9 cellular contexts compared by ENCODE assay signal in the genomic region with DNA sequence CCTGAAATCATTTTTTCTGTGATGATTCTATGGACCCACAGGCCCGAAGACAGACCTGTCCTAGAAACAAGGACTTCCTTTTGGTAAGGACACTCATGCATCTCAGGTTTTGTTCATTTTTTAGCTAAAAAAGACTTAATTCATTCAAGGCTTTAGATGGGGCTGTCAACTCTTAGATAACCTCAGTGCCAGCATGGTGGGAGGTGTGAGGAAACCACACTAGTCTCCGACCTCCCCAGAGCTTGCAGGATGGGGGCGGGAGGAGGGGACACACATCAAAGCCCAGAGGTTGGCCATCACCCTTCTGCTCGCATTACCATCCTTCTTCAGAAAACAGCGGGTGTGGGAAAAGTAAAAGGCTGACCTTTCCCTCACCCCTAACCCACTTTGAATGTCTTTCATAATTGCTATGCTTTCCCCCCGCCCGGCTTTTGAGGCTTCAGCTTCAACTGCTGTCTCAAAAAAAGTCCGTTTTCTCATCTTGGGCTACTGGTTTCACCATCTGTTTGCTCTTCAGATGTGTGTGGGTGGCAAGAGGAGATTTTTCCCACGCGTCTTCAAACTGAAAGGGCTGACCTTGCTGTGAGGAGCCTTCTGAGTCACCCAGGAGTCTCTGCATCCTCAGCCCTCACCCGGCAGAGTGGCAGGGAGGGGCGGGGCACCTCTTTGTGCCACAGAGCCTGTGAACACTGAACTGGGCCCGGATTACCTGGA. TPM values are rescaled to one million over a fixed set of nuclear protein-coding genes. Genes with fewer than 3 reads are reported as not detected.
DNase-seq lines count a peak whose midpoint lies in the region; ATAC-seq and TF ChIP-seq lines count a peak whose summit lies in the region.
"Had no signal": no experiment of that assay in that cellular context is flagged by ENCODE, and none has a peak within 500 bp of the region (broad histone marks: within the 10 kb centered on the region; RNA-seq: fewer than 3 reads in every experiment).

No MANE protein-coding gene starts in this region.

- peaks cover 11% of the 10 kb centered on the region for H3K27me3 Mint-ChIP-seq in CD4-positive, CD25-positive, alpha-beta regulatory T cell
- peaks cover 25% of the 10 kb centered on the region for H3K27me3 Mint-ChIP-seq in activated CD4-positive, alpha-beta T cell treated with anti-CD3 and anti-CD28 coated beads, Interleukin-2, amount 10 ng/mL, durations not matched to agents 24 days and 14 days

- intact Hi-C loops in activated CD4-positive, alpha-beta T cell treated with anti-CD3 and anti-CD28 coated beads, Interleukin-2, amount 10 ng/mL, durations not matched to agents 24 days and 14 days (cut with micrococcal nuclease), result loop anchor here (1.0 to 2.0 kb wide), 4 partner anchors 23 to 221 kb away; a partner anchor contains a TSS

- no peaks in the 10 kb centered on the region for H3K79me2 ChIP-seq in smooth muscle cell (ENCODE audit: low read depth)

- no peaks in the 10 kb centered on the region for H3F3A ChIP-seq in smooth muscle cell (ENCODE audit: low read depth)

- H3K27ac ChIP-seq in CD4-positive, CD25-positive, alpha-beta regulatory T cell (ENCODE audit: insufficient read depth, low read length, poor library complexity, severe bottlenecking), result no peak overlapping the region
- H3K27ac ChIP-seq in smooth muscle cell (ENCODE audit: low read depth), result no peak overlapping the region
- H3K27ac ChIP-seq: neutrophil had no signal

- H3K27ac Mint-ChIP-seq in CD4-positive, CD25-positive, alpha-beta regulatory T cell, result peak overlapping the region; percentile 90 to 93 (median 91)
- H3K27ac Mint-ChIP-seq in activated CD4-positive, alpha-beta T cell treated with anti-CD3 and anti-CD28 coated beads, Interleukin-2, amount 10 ng/mL, durations not matched to agents 24 days and 14 days, result peak overlapping the region; percentile 49

- no peaks in the 10 kb centered on the region for H3K27me3 ChIP-seq in CD4-positive, CD25-positive, alpha-beta regulatory T cell (ENCODE audit: control insufficient read depth, insufficient read depth, low read length)
- H3K27me3 ChIP-seq in smooth muscle cell (ENCODE audit: low read depth), result no peaks in the 10 kb centered on the region
- H3K27me3 ChIP-seq: neutrophil had no signal

- no peaks in the 10 kb centered on the region for H4K20me1 ChIP-seq in smooth muscle cell (ENCODE audit: low read depth)

- peaks cover 23% of the 10 kb centered on the region for H3K4me1 ChIP-seq in CD4-positive, CD25-positive, alpha-beta regulatory T cell (ENCODE audit: control insufficient read depth, insufficient read depth, low read length, poor library complexity, severe bottlenecking)
- H3K4me1 ChIP-seq in smooth muscle cell (ENCODE audit: low read depth), result no peaks in the 10 kb centered on the region

- H2AFZ ChIP-seq in smooth muscle cell (ENCODE audit: low read depth), result no peak overlapping the region

- H3K9me3 Mint-ChIP-seq in CD4-positive, CD25-positive, alpha-beta regulatory T cell, result peaks cover 0 to 2% (median 0%) of the 10 kb centered on the region in 7 donors
- H3K9me3 Mint-ChIP-seq in activated CD4-positive, alpha-beta T cell treated with anti-CD3 and anti-CD28 coated beads, Interleukin-2, amount 10 ng/mL, durations not matched to agents 24 days and 14 days, result no peaks in the 10 kb centered on the region

- 36% methylated on average over 13 of the region's 13 CpGs for WGBS in smooth muscle cell (ENCODE audit: low lambda C conversion rate)

- peak overlapping the region; percentile 79 for H3K4me2 ChIP-seq in smooth muscle cell

- peaks cover 0 to 34% (median 21%) of the 10 kb centered on the region in 4 donors for H3K4me1 Mint-ChIP-seq in CD4-positive, CD25-positive, alpha-beta regulatory T cell
- peaks cover 29% of the 10 kb centered on the region for H3K4me1 Mint-ChIP-seq in activated CD4-positive, alpha-beta T cell treated with anti-CD3 and anti-CD28 coated beads, Interleukin-2, amount 10 ng/mL, durations not matched to agents 24 days and 14 days

- no peaks in the 10 kb centered on the region for H3K9me3 ChIP-seq in CD4-positive, CD25-positive, alpha-beta regulatory T cell (ENCODE audit: control insufficient read depth in 2 of 2, low read length in 2 of 2)
- H3K9me3 ChIP-seq in smooth muscle cell (replicated peaks; ENCODE audit: low read depth), result no peaks in the 10 kb centered on the region
- H3K9me3 ChIP-seq: neutrophil had no signal

- H3K9ac ChIP-seq in smooth muscle cell (ENCODE audit: low read depth), result no peak overlapping the region

- H3K36me3 Mint-ChIP-seq in CD4-positive, CD25-positive, alpha-beta regulatory T cell, result peaks cover 22% of the 10 kb centered on the region
- H3K36me3 Mint-ChIP-seq in activated CD4-positive, alpha-beta T cell treated with anti-CD3 and anti-CD28 coated beads, Interleukin-2, amount 10 ng/mL, durations not matched to agents 24 days and 14 days (ENCODE audit: low read depth), result peaks cover 33% of the 10 kb centered on the region

- peaks cover 21% of the 10 kb centered on the region for H3K36me3 ChIP-seq in CD4-positive, CD25-positive, alpha-beta regulatory T cell (ENCODE audit: control insufficient read depth, insufficient read depth, low read length)
- H3K36me3 ChIP-seq in smooth muscle cell (ENCODE audit: low read depth), result no peaks in the 10 kb centered on the region

- DNase-seq in CD4-positive, CD25-positive, alpha-beta regulatory T cell, result peak; percentile 15 to 84 (median 28)
- peak; percentile 87 for DNase-seq in GM20000 (ENCODE audit: low spot score)
- DNase-seq in activated CD4-positive, alpha-beta T cell treated with anti-CD3 and anti-CD28 coated beads, Interleukin-2, amount 10 ng/mL, durations not matched to agents 24 days and 14 days, result peak; percentile 89
- peak; percentile 54 for DNase-seq in effector CD4-positive, alpha-beta T cell
- DNase-seq in smooth muscle cell (lab: John Stamatoyannopoulos, UW; ENCODE audit: unreplicated experiment), result no peak
- no peak for DNase-seq in KG1 (lab: John Stamatoyannopoulos, UW)
- DNase-seq in midbrain (lab: John Stamatoyannopoulos, UW), result no peak

- peak; percentile 98 for ATAC-seq in CD4-positive, CD25-positive, alpha-beta regulatory T cell (ENCODE audit: low read depth in 2 of 2)
- ATAC-seq in HG03521 (IDR thresholded peaks at IDR 0.05; ENCODE audit: unreplicated experiment), result peak; percentile 75

- H3K4me3 Mint-ChIP-seq in CD4-positive, CD25-positive, alpha-beta regulatory T cell, result peak overlapping the region; percentile 18 to 91 (median 69)
- peak overlapping the region; percentile 23 for H3K4me3 Mint-ChIP-seq in activated CD4-positive, alpha-beta T cell treated with anti-CD3 and anti-CD28 coated beads, Interleukin-2, amount 10 ng/mL, durations not matched to agents 24 days and 14 days

- peak overlapping the region; percentile 74 for H3K4me3 ChIP-seq in CD4-positive, CD25-positive, alpha-beta regulatory T cell (ENCODE audit: low read depth, low read length)
- no peak overlapping the region for H3K4me3 ChIP-seq in smooth muscle cell

- TF ChIP-seq CTCF in GM20000 (IDR thresholded peaks at IDR 0.05; ENCODE audit: extremely low read depth, missing control alignments), result no peak
- no peak for TF ChIP-seq CTCF in smooth muscle cell (IDR thresholded peaks at IDR 0.05; ENCODE audit: borderline replicate concordance, insufficient read depth, poor library complexity, severe bottlenecking)

RNA-seq across cellular contexts. Expression of a gene that starts 27.6 kb away (rescaled TPM):
- 23.7 TPM for total RNA-seq in CD4-positive, CD25-positive, alpha-beta regulatory T cell
- 10 to 100 TPM; 23.7 to 40.3 (median 30.0) TPM for polyA plus RNA-seq in CD4-positive, CD25-positive, alpha-beta regulatory T cell
- 15.2 TPM in 2 replicates for total RNA-seq in activated CD4-positive, alpha-beta T cell treated with anti-CD3 and anti-CD28 coated beads, Interleukin-2, amount 10 ng/mL, durations not matched to agents 24 days and 14 days
- total RNA-seq in smooth muscle cell, result 0.13 and 0.81 TPM in 2 replicates
- 0.19 and 0.35 TPM in 2 replicates for polyA plus RNA-seq in smooth muscle cell

RNA-seq across cellular contexts. Expression of a gene that starts 29.3 kb away (rescaled TPM):
- total RNA-seq in CD4-positive, CD25-positive, alpha-beta regulatory T cell, result not detected
- polyA plus RNA-seq in CD4-positive, CD25-positive, alpha-beta regulatory T cell, result 10 to 100 TPM in 3 of 4 donors, 1 to 10 TPM in 1; 5.6 to 16.7 (median 11.3) TPM
- total RNA-seq in activated CD4-positive, alpha-beta T cell treated with anti-CD3 and anti-CD28 coated beads, Interleukin-2, amount 10 ng/mL, durations not matched to agents 24 days and 14 days, result not detected in 2 replicates
- not detected in 2 replicates for total RNA-seq in smooth muscle cell
- not detected in 2 replicates for polyA plus RNA-seq in smooth muscle cell

Comparison
In these comparisons a context has a peak if more than half of its experiments do, and no peak if none do; other contexts are left out.
1. DNase-seq: peak in CD4-positive, CD25-positive, alpha-beta regulatory T cell (3 of 3), GM20000 (single experiment), activated CD4-positive, alpha-beta T cell treated with anti-CD3 and anti-CD28 coated beads, Interleukin-2, amount 10 ng/mL, durations not matched to agents 24 days and 14 days (single experiment) and effector CD4-positive, alpha-beta T cell (single experiment); none in smooth muscle cell (single experiment), KG1 (single experiment) and midbrain (single experiment).